In genomic region chr4:185227131-185227551, GRCh38 we compare ENCODE assay signal across 12 cellular contexts. TPM values are rescaled to one million over a fixed set of nuclear protein-coding genes. Genes with fewer than 3 reads are reported as not detected.
DNase-seq lines count a peak whose midpoint lies in the region; ATAC-seq, FAIRE-seq and TF ChIP-seq lines count a peak whose summit lies in the region.
"Had no signal": no experiment of that assay in that cellular context is flagged by ENCODE, and none has a peak within 500 bp of the region (broad histone marks: within the 10 kb centered on the region; RNA-seq: fewer than 3 reads in every experiment).

No MANE protein-coding gene starts in this region.

- intact Hi-C loops in thyroid gland (cut with DNase I) = no loop called here

- 19 to 33% methylated on average over 4 of the region's 4 CpGs for WGBS in thyroid gland, 2 donors

- peaks cover 22 to 41% of the 10 kb centered on the region in 2 donors for H3K4me1 ChIP-seq in thyroid gland
- H3K4me1 ChIP-seq: A549 had no signal

- peak; percentile 18 for DNase-seq in NCI-H2227 (lab: John Stamatoyannopoulos, UW; ENCODE audit: unreplicated experiment)
- DNase-seq in NCI-H2227 treated with DMSO at 0.1 percent for 48 hours (lab: John Stamatoyannopoulos, UW) = no peak
- no peak for DNase-seq in bronchial epithelial cell (ENCODE audit: low read depth)
- peak; percentile 82 for DNase-seq in left kidney (ENCODE audit: low read depth, low spot score)
- peak; percentile 43 to 47 for DNase-seq in thyroid gland
- DNase-seq in COLO829 (ENCODE audit: low spot score) = no peak
- no peak for DNase-seq in GF-D8 (lab: John Stamatoyannopoulos, UW)
- DNase-seq: activated naive CD4-positive, alpha-beta T cell treated with Interleukin-2 at 50 U/mL for 16 hours; NCI-H2171 treated with DMSO at 0.1 percent for 48 hours had no signal

- no peaks in the 10 kb centered on the region for H3K36me3 ChIP-seq in bronchial epithelial cell (ENCODE audit: control insufficient read depth, insufficient read depth, low read length)
- H3K36me3 ChIP-seq in thyroid gland = no peaks in the 10 kb centered on the region
- H3K36me3 ChIP-seq: tibial nerve had no signal

- peak overlapping the region in 2 of 3 donors; percentile 13 to 27 for H3K27ac ChIP-seq in thyroid gland
- H3K27ac ChIP-seq: A549, tibial nerve had no signal

- FAIRE-seq in bronchial epithelial cell (lab: Jason Lieb, UNC) = peak; percentile 36
- FAIRE-seq: A549 had no signal

- no peaks in the 10 kb centered on the region for H3K27me3 ChIP-seq in bronchial epithelial cell (ENCODE audit: control insufficient read depth, insufficient read depth, low read length)
- H3K27me3 ChIP-seq in thyroid gland = no peaks in the 10 kb centered on the region
- H3K27me3 ChIP-seq: tibial nerve had no signal

- H3K4me3 ChIP-seq in bronchial epithelial cell (ENCODE audit: low read depth, low read length) (no peak overlapping the region), thyroid gland (replicated peaks in 1 of 3) (no peak overlapping the region)
- H3K4me3 ChIP-seq: A549, tibial nerve had no signal

- TF ChIP-seq POLR2A in thyroid gland (IDR thresholded peaks at IDR 0.05) = no peak

- no peak for TF ChIP-seq CTCF in bronchial epithelial cell (IDR thresholded peaks at IDR 0.05; ENCODE audit: insufficient read depth, low read length, severe bottlenecking)
- peak in 4 of 6 experiments; percentile 17 to 50 (median 40) for TF ChIP-seq CTCF in thyroid gland (IDR thresholded peaks at IDR 0.05)

- ATAC-seq in GM19328 (IDR thresholded peaks at IDR 0.05; ENCODE audit: unreplicated experiment) = no peak

- no peaks in the 10 kb centered on the region for H3K9me3 ChIP-seq in thyroid gland
- H3K9me3 ChIP-seq: A549, tibial nerve had no signal

RNA-seq across cellular contexts. Expression of gene SNX25, which starts 17.7 kb away (rescaled TPM):
- total RNA-seq in bronchial epithelial cell (14.3 and 18.4 TPM in 2 replicates), thyroid gland (10 to 100 TPM; 36.9 to 71.3 (median 42.7) TPM)

RNA-seq across cellular contexts. Expression of gene CFAP97, which starts 23.3 kb away (rescaled TPM):
- total RNA-seq in bronchial epithelial cell (30.0 and 32.9 TPM in 2 replicates), thyroid gland (10 to 100 TPM; 44.5 to 63.3 (median 59.1) TPM)

Comparison
In these comparisons a context has a peak if more than half of its experiments do, and no peak if none do; other contexts are left out.
1. DNase-seq: peak in NCI-H2227 (single experiment), left kidney (single experiment) and thyroid gland (2 of 2); none in NCI-H2227 treated with DMSO at 0.1 percent for 48 hours (single experiment), bronchial epithelial cell (single experiment), COLO829 (single experiment) and GF-D8 (single experiment).